8 cellular contexts compared by ENCODE assay signal in genomic region chr1:165697881-165698842, GRCh38. TPM values are rescaled to one million over a fixed set of nuclear protein-coding genes. Genes with fewer than 3 reads are reported as not detected.
DNase-seq lines count a peak whose midpoint lies in the region; ATAC-seq, FAIRE-seq and TF ChIP-seq lines count a peak whose summit lies in the region.

Gene ALDH9A1, minus strand, starts transcription at chr1:165698562. Its CDS starts 4 bp downstream, at chr1:165698558.

- H3K4ac ChIP-seq in trophoblast cell (ENCODE audit: low read depth, low read length) = peak within 1 kb of the TSS; percentile 24

- H2BK12ac ChIP-seq in trophoblast cell (ENCODE audit: low read length) = no peak within 1 kb of the TSS

- DNase-seq in GM12891 (ENCODE audit: insufficient read length, low spot score) = peak; percentile 67
- DNase-seq in NCI-H1417 (lab: John Stamatoyannopoulos, UW) = peak; percentile 91 to 93 (median 93)
- DNase-seq in SW 1271 (lab: John Stamatoyannopoulos, UW) = peak; percentile 66 to 83
- peak; percentile 92 for DNase-seq in activated naive CD8-positive, alpha-beta T cell treated with anti-CD3 and anti-CD28 coated beads, Interleukin-2, amount 10 ng/mL, durations not matched to agents 7 days and 5 days
- DNase-seq in Right ventricle myocardium inferior (ENCODE audit: missing footprints) = peak; percentile 95
- peak; percentile 58 to 74 for DNase-seq in trophoblast cell
- DNase-seq in tibial nerve (ENCODE audit: low spot score in 2 of 2) = peak; percentile 72 to 73

- H2BK120ac ChIP-seq in trophoblast cell (ENCODE audit: insufficient read depth, low read length, poor library complexity) = peak within 1 kb of the TSS; percentile 67

- intact Hi-C loops in Right ventricle myocardium inferior (cut with DNase I) = loop anchor here (2.0 to 5.0 kb wide), 3 partner anchors 67 to 101 kb away; partner anchors contain the start of genes MGST3 and TMCO1

- H3K23ac ChIP-seq in trophoblast cell (ENCODE audit: low read length) = no peak within 1 kb of the TSS

- H3K9me3 Mint-ChIP-seq in activated naive CD8-positive, alpha-beta T cell treated with anti-CD3 and anti-CD28 coated beads, Interleukin-2, amount 10 ng/mL, durations not matched to agents 7 days and 5 days = no peaks in the 10 kb centered on the region

- H3K4me3 ChIP-seq in trophoblast cell (ENCODE audit: low read depth, low read length) (peak within 1 kb of the TSS; percentile 94), tibial nerve (peak within 1 kb of the TSS; percentile 65 to 88 (median 74))

- ATAC-seq in HG02798 (IDR thresholded peaks at IDR 0.05; ENCODE audit: poor library complexity, unreplicated experiment) (peak; percentile 96), Right ventricle myocardium inferior (peak; percentile 98)
- peak; percentile 92 for ATAC-seq in activated naive CD8-positive, alpha-beta T cell treated with anti-CD3 and anti-CD28 coated beads, Interleukin-2, amount 10 ng/mL, durations not matched to agents 7 days and 5 days (ENCODE audit: low read depth)

- POLR2A ChIA-PET in activated naive CD8-positive, alpha-beta T cell treated with anti-CD3 and anti-CD28 coated beads, Interleukin-2, amount 10 ng/mL, durations not matched to agents 7 days and 5 days (lab: Charles Lee) = interaction anchor here (0.7 to 2.8 kb wide), 9 partner anchors 11 to 130 kb away, joined by 3 to 32 read pairs (median 4); partner anchors contain the start of genes MGST3, TMCO1 and UCK2

- peak within 1 kb of the TSS; percentile 97 for H3K9ac ChIP-seq in trophoblast cell (ENCODE audit: low read length)

- H3K27me3 ChIP-seq in trophoblast cell (ENCODE audit: insufficient read depth, low read length) (no peaks in the 10 kb centered on the region), tibial nerve (no peaks in the 10 kb centered on the region)

- H3K36me3 ChIP-seq in trophoblast cell (ENCODE audit: control insufficient read depth in 1 of 2, insufficient read depth in 2 of 2, low read length in 2 of 2) (peaks cover 0 to 2% of the 10 kb centered on the region in 2 experiments), tibial nerve (peaks cover 0 to 10% (median 0%) of the 10 kb centered on the region in 3 donors)

- peak; percentile 68 for TF ChIP-seq POLR2A in GM12891 (IDR thresholded peaks at IDR 0.05; ENCODE audit: low read depth, low read length)
- peak; percentile 49 to 80 for TF ChIP-seq POLR2A in tibial nerve (IDR thresholded peaks at IDR 0.05)

- peak within 1 kb of the TSS; percentile 69 for H4K8ac ChIP-seq in trophoblast cell (ENCODE audit: low read depth, low read length)

- H3K4me1 ChIP-seq in trophoblast cell (ENCODE audit: control insufficient read depth in 1 of 2, insufficient read depth in 2 of 2, low read length in 2 of 2) = no peaks in the 10 kb centered on the region
- peaks cover 0 to 22% (median 16%) of the 10 kb centered on the region in 4 donors for H3K4me1 ChIP-seq in tibial nerve

- peak within 1 kb of the TSS; percentile 48 for H3K18ac ChIP-seq in trophoblast cell (ENCODE audit: low read length)

- peak within 1 kb of the TSS; percentile 16 for H2AK5ac ChIP-seq in trophoblast cell (ENCODE audit: low read length)

- H3K14ac ChIP-seq in trophoblast cell (ENCODE audit: low read length) = peak within 1 kb of the TSS; percentile 66

- H3K9me3 ChIP-seq in trophoblast cell (ENCODE audit: insufficient read depth, low read depth, low read length) = no peaks in the 10 kb centered on the region
- H3K9me3 ChIP-seq in tibial nerve = no peaks in the 10 kb centered on the region

- H3K79me2 ChIP-seq in trophoblast cell (ENCODE audit: control insufficient read depth, insufficient read depth, low read length, poor library complexity) = peaks cover 2% of the 10 kb centered on the region

- peak within 1 kb of the TSS; percentile 70 for H2AFZ ChIP-seq in trophoblast cell (ENCODE audit: insufficient read depth, low read length, poor library complexity)

- peak; percentile 85 for FAIRE-seq in GM12891 (lab: Jason Lieb, UNC)

- peak within 1 kb of the TSS; percentile 63 for H4K12ac ChIP-seq in trophoblast cell (ENCODE audit: low read depth, low read length)

- peak within 1 kb of the TSS; percentile 97 for H3K4me2 ChIP-seq in trophoblast cell (ENCODE audit: low read length)

- peak within 1 kb of the TSS; percentile 100 for H3K4me3 Mint-ChIP-seq in activated naive CD8-positive, alpha-beta T cell treated with anti-CD3 and anti-CD28 coated beads, Interleukin-2, amount 10 ng/mL, durations not matched to agents 7 days and 5 days

- H4K91ac ChIP-seq in trophoblast cell (ENCODE audit: low read depth, low read length) = peak within 1 kb of the TSS; percentile 53

- H2BK5ac ChIP-seq in trophoblast cell (ENCODE audit: low read depth, low read length, poor library complexity) = peak within 1 kb of the TSS; percentile 63

- TF ChIP-seq CTCF in tibial nerve (IDR thresholded peaks at IDR 0.05) = peak in 3 of 5 experiments; percentile 22 to 35 (median 26)

- WGBS in trophoblast cell (ENCODE audit: extremely low coverage, insufficient coverage, insufficient read length) = no CpG with 5 or more reads among the region's 69 CpGs
- 0% methylated on average over 29 to 56 of the region's 69 CpGs for WGBS in tibial nerve, 2 donors

- peak within 1 kb of the TSS; percentile 98 for H3K27ac Mint-ChIP-seq in activated naive CD8-positive, alpha-beta T cell treated with anti-CD3 and anti-CD28 coated beads, Interleukin-2, amount 10 ng/mL, durations not matched to agents 7 days and 5 days

- H3K27ac ChIP-seq in trophoblast cell (ENCODE audit: low read depth, low read length) = peak within 1 kb of the TSS; percentile 97
- peak within 1 kb of the TSS; percentile 89 to 97 (median 92) for H3K27ac ChIP-seq in tibial nerve

- peaks cover 4% of the 10 kb centered on the region for H3K79me1 ChIP-seq in trophoblast cell (ENCODE audit: low read length)

- H3K27me3 Mint-ChIP-seq in activated naive CD8-positive, alpha-beta T cell treated with anti-CD3 and anti-CD28 coated beads, Interleukin-2, amount 10 ng/mL, durations not matched to agents 7 days and 5 days = peaks cover 2% of the 10 kb centered on the region

- H3K36me3 Mint-ChIP-seq in activated naive CD8-positive, alpha-beta T cell treated with anti-CD3 and anti-CD28 coated beads, Interleukin-2, amount 10 ng/mL, durations not matched to agents 7 days and 5 days = peaks cover 18% of the 10 kb centered on the region

- H3K4me1 Mint-ChIP-seq in activated naive CD8-positive, alpha-beta T cell treated with anti-CD3 and anti-CD28 coated beads, Interleukin-2, amount 10 ng/mL, durations not matched to agents 7 days and 5 days = peaks cover 16% of the 10 kb centered on the region

- peak in 1 of 2 donors; percentile 97 for TF ChIP-seq EP300 in tibial nerve (IDR thresholded peaks at IDR 0.05)

TF ChIP-seq in GM12891, 5 proteins besides CTCF, POLR2A, EP300 and RAD21:
- peak; percentile 16; the same call in 1 of the 2 replicates for TF ChIP-seq SPI1 (IDR thresholded peaks at IDR 0.05; ENCODE audit: low read depth, low read length)
- TF ChIP-seq POU2F2 (IDR thresholded peaks at IDR 0.05; ENCODE audit: low read depth, low read length) = peak; percentile 50; the same call in 1 of the 2 replicates
- TF ChIP-seq PAX5 (IDR thresholded peaks at IDR 0.05; ENCODE audit: insufficient read depth, low read length, severe bottlenecking) = no peak
- peak; percentile 83 for TF ChIP-seq POLR2AphosphoS5 (IDR thresholded peaks at IDR 0.05; ENCODE audit: low read depth, low read length)
- peak; percentile 73; the same call in 1 of the 2 replicates for TF ChIP-seq TAF1 (IDR thresholded peaks at IDR 0.05; ENCODE audit: low read depth, low read length)

RNA-seq across cellular contexts. Expression of gene ALDH9A1, which starts in this region (rescaled TPM):
- polyA plus RNA-seq in GM12891 (2012; ENCODE audit: low read depth, missing spikeins) = 29.9 TPM
- total RNA-seq in activated naive CD8-positive, alpha-beta T cell treated with anti-CD3 and anti-CD28 coated beads, Interleukin-2, amount 10 ng/mL, durations not matched to agents 7 days and 5 days = 10 to 100 TPM; 37.7 to 43.8 TPM
- total RNA-seq in Right ventricle myocardium inferior (57.3 TPM), tibial nerve (100 to 1,000 TPM in 1 of 4 donors, 10 to 100 TPM in 3; 55.3 to 109 (median 74.5) TPM)
- polyA plus RNA-seq in trophoblast cell (2013) = 27.1 and 27.4 TPM in 2 replicates

Comparison
In these comparisons a context has a peak if more than half of its experiments do, and no peak if none do; other contexts are left out.
1. Peak in every context shown above with its lines: DNase-seq, ATAC-seq, H3K4me3 ChIP-seq and H3K27ac ChIP-seq.